Comparison of ENCODE assay signal across 11 cellular contexts in genomic region chr13:50941146-50941545, GRCh38. TPM values are rescaled to one million over a fixed set of nuclear protein-coding genes. Genes with fewer than 3 reads are reported as not detected.
DNase-seq lines count a peak whose midpoint lies in the region; ATAC-seq and TF ChIP-seq lines count a peak whose summit lies in the region.
"Had no signal": no experiment of that assay in that cellular context is flagged by ENCODE, and none has a peak within 500 bp of the region (broad histone marks: within the 10 kb centered on the region; RNA-seq: fewer than 3 reads in every experiment).

No MANE protein-coding gene starts in this region.

- intact Hi-C loops in activated CD8-positive, alpha-beta T cell treated with anti-CD3 and anti-CD28 coated beads for 36 hours (cut with micrococcal nuclease): no loop called here

- peak overlapping the region; percentile 50 for H3K27ac Mint-ChIP-seq in activated CD8-positive, alpha-beta T cell treated with anti-CD3 and anti-CD28 coated beads, Interleukin-2, amount 10 ng/mL, durations not matched to agents 7 days and 5 days
- no peak overlapping the region for H3K27ac Mint-ChIP-seq in activated CD8-positive, alpha-beta T cell treated with anti-CD3 and anti-CD28 coated beads for 36 hours
- H3K27ac Mint-ChIP-seq: CD4-positive, alpha-beta T cell had no signal

- H3K4me3 Mint-ChIP-seq in activated CD8-positive, alpha-beta T cell treated with anti-CD3 and anti-CD28 coated beads, Interleukin-2, amount 10 ng/mL, durations not matched to agents 7 days and 5 days: no peak overlapping the region
- H3K4me3 Mint-ChIP-seq in activated CD8-positive, alpha-beta T cell treated with anti-CD3 and anti-CD28 coated beads for 36 hours: no peak overlapping the region
- H3K4me3 Mint-ChIP-seq: CD4-positive, alpha-beta T cell had no signal

- H3K27me3 Mint-ChIP-seq in activated CD8-positive, alpha-beta T cell treated with anti-CD3 and anti-CD28 coated beads, Interleukin-2, amount 10 ng/mL, durations not matched to agents 7 days and 5 days (ENCODE audit: low read depth): no peaks in the 10 kb centered on the region
- no peaks in the 10 kb centered on the region for H3K27me3 Mint-ChIP-seq in activated CD8-positive, alpha-beta T cell treated with anti-CD3 and anti-CD28 coated beads for 36 hours
- H3K27me3 Mint-ChIP-seq: CD4-positive, alpha-beta T cell had no signal

- DNase-seq in activated CD8-positive, alpha-beta T cell treated with anti-CD3 and anti-CD28 coated beads, Interleukin-2, amount 10 ng/mL, durations not matched to agents 7 days and 5 days: no peak
- no peak for DNase-seq in activated CD8-positive, alpha-beta T cell treated with anti-CD3 and anti-CD28 coated beads for 36 hours
- DNase-seq in D341Med (ENCODE audit: low spot score) (peak; percentile 71), NCI-H524 treated with DMSO at 0.1 percent for 48 hours (lab: John Stamatoyannopoulos, UW) (peak; percentile 0), GM10248 (ENCODE audit: extremely low spot score) (no peak)
- DNase-seq: CD4-positive, alpha-beta T cell; GF-D8; IMR-90; KBM-7 had no signal

- no peak for ATAC-seq in activated CD8-positive, alpha-beta T cell treated with anti-CD3 and anti-CD28 coated beads, Interleukin-2, amount 10 ng/mL, durations not matched to agents 7 days and 5 days
- no peak for ATAC-seq in activated CD8-positive, alpha-beta T cell treated with anti-CD3 and anti-CD28 coated beads for 36 hours
- ATAC-seq in HG02642 (IDR thresholded peaks at IDR 0.05; ENCODE audit: poor library complexity, unreplicated experiment) (no peak), HG03139 (IDR thresholded peaks at IDR 0.05; ENCODE audit: unreplicated experiment) (no peak)

- TF ChIP-seq CTCF in activated CD8-positive, alpha-beta T cell treated with anti-CD3 and anti-CD28 coated beads for 36 hours (IDR thresholded peaks at IDR 0.05): no peak
- no peak for TF ChIP-seq CTCF in GM10248 (IDR thresholded peaks at IDR 0.05; ENCODE audit: control extremely low read depth, extremely low read depth, low read depth, missing control alignments)

- CTCF ChIA-PET in activated CD8-positive, alpha-beta T cell treated with anti-CD3 and anti-CD28 coated beads, Interleukin-2, amount 10 ng/mL, durations not matched to agents 7 days and 5 days (lab: Charles Lee): no interaction called here
- CTCF ChIA-PET in activated CD8-positive, alpha-beta T cell treated with anti-CD3 and anti-CD28 coated beads for 36 hours (lab: Charles Lee): no interaction called here
- CTCF ChIA-PET in GM10248 (lab: Yijun Ruan, JAX): no interaction called here

- H3K9me3 Mint-ChIP-seq in activated CD8-positive, alpha-beta T cell treated with anti-CD3 and anti-CD28 coated beads, Interleukin-2, amount 10 ng/mL, durations not matched to agents 7 days and 5 days (ENCODE audit: insufficient read depth): no peaks in the 10 kb centered on the region
- peaks cover 1% of the 10 kb centered on the region for H3K9me3 Mint-ChIP-seq in activated CD8-positive, alpha-beta T cell treated with anti-CD3 and anti-CD28 coated beads for 36 hours

- peaks cover 69% of the 10 kb centered on the region for H3K36me3 Mint-ChIP-seq in activated CD8-positive, alpha-beta T cell treated with anti-CD3 and anti-CD28 coated beads, Interleukin-2, amount 10 ng/mL, durations not matched to agents 7 days and 5 days (ENCODE audit: low read depth)
- peaks cover 43% of the 10 kb centered on the region for H3K36me3 Mint-ChIP-seq in activated CD8-positive, alpha-beta T cell treated with anti-CD3 and anti-CD28 coated beads for 36 hours (ENCODE audit: low read depth)

- POLR2A ChIA-PET in activated CD8-positive, alpha-beta T cell treated with anti-CD3 and anti-CD28 coated beads, Interleukin-2, amount 10 ng/mL, durations not matched to agents 7 days and 5 days (lab: Charles Lee): no interaction called here
- POLR2A ChIA-PET in activated CD8-positive, alpha-beta T cell treated with anti-CD3 and anti-CD28 coated beads for 36 hours (lab: Charles Lee): no interaction called here
- POLR2A ChIA-PET in GM10248 (lab: Yijun Ruan, JAX): no interaction called here

- H3K4me1 Mint-ChIP-seq in activated CD8-positive, alpha-beta T cell treated with anti-CD3 and anti-CD28 coated beads, Interleukin-2, amount 10 ng/mL, durations not matched to agents 7 days and 5 days (ENCODE audit: low read depth): no peaks in the 10 kb centered on the region
- H3K4me1 Mint-ChIP-seq in activated CD8-positive, alpha-beta T cell treated with anti-CD3 and anti-CD28 coated beads for 36 hours (ENCODE audit: low read depth): peaks cover 10% of the 10 kb centered on the region

RNA-seq across cellular contexts. Expression of gene RNASEH2B, which starts 31.6 kb away (rescaled TPM):
- 100 to 1,000 TPM; 105 to 107 TPM for total RNA-seq in activated CD8-positive, alpha-beta T cell treated with anti-CD3 and anti-CD28 coated beads, Interleukin-2, amount 10 ng/mL, durations not matched to agents 7 days and 5 days
- 10 to 100 TPM; 63.5 to 69.4 TPM for total RNA-seq in activated CD8-positive, alpha-beta T cell treated with anti-CD3 and anti-CD28 coated beads for 36 hours

Comparison
In these comparisons a context has a peak if more than half of its experiments do, and no peak if none do; other contexts are left out.
1. DNase-seq: peak in D341Med (single experiment) and NCI-H524 treated with DMSO at 0.1 percent for 48 hours (single experiment); none in activated CD8-positive, alpha-beta T cell treated with anti-CD3 and anti-CD28 coated beads, Interleukin-2, amount 10 ng/mL, durations not matched to agents 7 days and 5 days (single experiment), activated CD8-positive, alpha-beta T cell treated with anti-CD3 and anti-CD28 coated beads for 36 hours (single experiment) and GM10248 (single experiment).